ENCODE assay signal across 11 cellular contexts in genomic region chr3:16433701-16434151, GRCh38.
A peak's percentile ranks its signal among the peaks of the same experiment; 100 is the strongest.
DNase-seq lines count a peak whose midpoint lies in the region; ATAC-seq and TF ChIP-seq lines count a peak whose summit lies in the region.
"Had no signal": no experiment of that assay in that cellular context is flagged by ENCODE, and none has a peak within 500 bp of the region (broad histone marks: within the 10 kb centered on the region; RNA-seq: fewer than 3 reads in every experiment).

No MANE protein-coding gene starts in this region.

- H3K4me3 ChIP-seq in thyroid gland (replicated peaks in 1 of 3) (no peak overlapping the region), upper lobe of right lung (no peak overlapping the region)

- H3K27me3 ChIP-seq in thyroid gland (no peaks in the 10 kb centered on the region), upper lobe of right lung (no peaks in the 10 kb centered on the region)

- TF ChIP-seq POLR2A in thyroid gland (IDR thresholded peaks at IDR 0.05), result no peak

- TF ChIP-seq CTCF in thyroid gland (IDR thresholded peaks at IDR 0.05), result no peak
- no peak for TF ChIP-seq CTCF in upper lobe of right lung (IDR thresholded peaks at IDR 0.05)

- H3K4me3 Mint-ChIP-seq in T-helper 17 cell, result no peak overlapping the region

- no peaks in the 10 kb centered on the region for H3K36me3 Mint-ChIP-seq in T-helper 17 cell (ENCODE audit: low read depth)

- no peaks in the 10 kb centered on the region for H3K27me3 Mint-ChIP-seq in T-helper 17 cell

- H3K36me3 ChIP-seq in thyroid gland, result peaks cover 0 to 15% of the 10 kb centered on the region in 2 donors
- H3K36me3 ChIP-seq in upper lobe of right lung, result peaks cover 23% of the 10 kb centered on the region

- ATAC-seq in GM18511 (IDR thresholded peaks at IDR 0.05; ENCODE audit: unreplicated experiment), result peak; percentile 75
- peak; percentile 74 for ATAC-seq in GM21390 (IDR thresholded peaks at IDR 0.05; ENCODE audit: unreplicated experiment)
- ATAC-seq in HG03064 (IDR thresholded peaks at IDR 0.05; ENCODE audit: low read depth, unreplicated experiment), result peak; percentile 74
- ATAC-seq in T-helper 17 cell, result peak; percentile 62
- ATAC-seq in upper lobe of right lung, result no peak
- ATAC-seq: sciatic nerve had no signal

- H3K4me1 ChIP-seq in thyroid gland, result peaks cover 7 to 11% of the 10 kb centered on the region in 2 donors
- peaks cover 13% of the 10 kb centered on the region for H3K4me1 ChIP-seq in upper lobe of right lung

- H3K27ac Mint-ChIP-seq in T-helper 17 cell, result peak overlapping the region; percentile 59

- H3K27ac ChIP-seq in thyroid gland (no peak overlapping the region), upper lobe of right lung (no peak overlapping the region)

- H3K4me1 Mint-ChIP-seq in T-helper 17 cell, result peaks cover 7% of the 10 kb centered on the region

- DNase-seq in T-helper 17 cell (no peak), thyroid gland (no peak), H4 (ENCODE audit: low spot score) (no peak), upper lobe of right lung (no peak), NCI-H1436 treated with DMSO at 0.1 percent for 48 hours (lab: John Stamatoyannopoulos, UW) (no peak)
- DNase-seq: NCI-H1930; stimulated activated CD8-positive, alpha-beta memory T cell treated with anti-CD3 and anti-CD28 coated beads, Interleukin-4, amount 100 ng/mL, for 48 hours had no signal

- intact Hi-C loops in thyroid gland (cut with DNase I), result no loop called here
- intact Hi-C loops in upper lobe of right lung (cut with DNase I), result no loop called here

- H3K9me3 ChIP-seq in T-helper 17 cell (ENCODE audit: control insufficient read depth, low read length, poor library complexity, severe bottlenecking) (no peaks in the 10 kb centered on the region), thyroid gland (no peaks in the 10 kb centered on the region), upper lobe of right lung (no peaks in the 10 kb centered on the region)

- 85 to 88% methylated on average over 10 of the region's 13 CpGs for WGBS in thyroid gland, 2 donors
